In genomic region chr2:201237486-201238241, GRCh38 we compare ENCODE assay signal across 14 cellular contexts. TPM values are rescaled to one million over a fixed set of nuclear protein-coding genes. Genes with fewer than 3 reads are reported as not detected.
DNase-seq lines count a peak whose midpoint lies in the region; ATAC-seq, FAIRE-seq and TF ChIP-seq lines count a peak whose summit lies in the region.
"Had no signal": no experiment of that assay in that cellular context is flagged by ENCODE, and none has a peak within 500 bp of the region (broad histone marks: within the 10 kb centered on the region; RNA-seq: fewer than 3 reads in every experiment).

No MANE protein-coding gene starts in this region.

- in situ Hi-C loops in HepG2 (cut with HindIII; ENCODE audit: extremely low pct_ligation_motif_present, low pct_unique_long_range_greater_than_20kb): no loop called here

- H4K20me1 ChIP-seq in HepG2 (ENCODE audit: insufficient read depth, low read length): 0 out of 2 replicates have a peak, but pooled peaks cover 4% of the 10 kb centered on the region

- no peaks in the 10 kb centered on the region for H3K9me3 ChIP-seq in HepG2 (ENCODE audit: low read length)
- H3K9me3 ChIP-seq in right lobe of liver: no peaks in the 10 kb centered on the region
- no peaks in the 10 kb centered on the region for H3K9me3 ChIP-seq in adipocyte (ENCODE audit: control insufficient read depth, low read length)
- H3K9me3 ChIP-seq: Peyer's patch had no signal

- H3K79me2 ChIP-seq in HepG2 (ENCODE audit: insufficient read depth, low read length): peaks cover 47% of the 10 kb centered on the region

- POLR2A ChIA-PET in HepG2 (lab: Yijun Ruan, JAX): interaction anchor here (1.6 kb wide), 1 partner anchor 55 kb away, joined by 3 read pairs; the partner anchor contains the start of gene CASP10

- H3K27ac ChIP-seq in HepG2 (ENCODE audit: extremely low read length, insufficient read depth, low read length) (no peak overlapping the region), right lobe of liver (no peak overlapping the region)
- H3K27ac ChIP-seq: brain microvascular endothelial cell, hepatocyte, Peyer's patch had no signal

- no peak for TF ChIP-seq RAD21 in HepG2 (CRISPR knock-in tag; IDR thresholded peaks at IDR 0.05)

- intact Hi-C loops in HepG2 (cut with micrococcal nuclease; ENCODE audit: unreplicated experiment): loop anchor here (2.0 to 10.0 kb wide), 2 partner anchors 405 to 547 kb away; partner anchors contain the start of genes ALS2 and TMEM237
- intact Hi-C loops in right lobe of liver (cut with DNase I): loop anchor here in 1 of 2 donors (5.0 kb wide), 1 partner anchor 125 kb away; no protein-coding TSS in a partner anchor

- H3K4me3 ChIP-seq in HepG2 (replicated peaks in 1 of 3; ENCODE audit: insufficient read depth in 1 of 3, low read depth in 2 of 3, low read length in 3 of 3) (no peak overlapping the region), right lobe of liver (no peak overlapping the region), adipocyte (ENCODE audit: low read length) (no peak overlapping the region)
- H3K4me3 ChIP-seq: hepatocyte, lung, Peyer's patch had no signal

- TF ChIP-seq POLR2A in HepG2 (IDR thresholded peaks at IDR 0.05; ENCODE audit: insufficient read depth in 1 of 2, low read depth in 2 of 2, low read length in 2 of 2) (no peak), right lobe of liver (IDR thresholded peaks at IDR 0.05) (no peak)

- TF ChIP-seq CTCF in HepG2 (CRISPR knock-in tag; IDR thresholded peaks at IDR 0.05) (no peak), right lobe of liver (IDR thresholded peaks at IDR 0.05) (no peak)

- no peak for ATAC-seq in HepG2
- no peak for ATAC-seq in right lobe of liver

- TF ChIP-seq EP300 in HepG2 (IDR thresholded peaks at IDR 0.05; ENCODE audit: low read depth in 2 of 2, low read length in 2 of 2): no peak
- no peak for TF ChIP-seq EP300 in HepG2 (CRISPR knock-in tag; IDR thresholded peaks at IDR 0.05; ENCODE audit: borderline replicate concordance)

- H3K27me3 ChIP-seq in HepG2 (ENCODE audit: control insufficient read depth in 1 of 2, insufficient read depth in 2 of 2, low read length in 2 of 2) (no peaks in the 10 kb centered on the region; a peak in 1 of 5 replicates), right lobe of liver (no peaks in the 10 kb centered on the region), adipocyte (replicated peaks; ENCODE audit: control insufficient read depth, insufficient read depth, low read length) (no peaks in the 10 kb centered on the region)
- H3K27me3 ChIP-seq: brain microvascular endothelial cell, hepatocyte, Peyer's patch had no signal

- H3K4me1 ChIP-seq in HepG2 (ENCODE audit: insufficient read depth, low read length) (peaks cover 29% of the 10 kb centered on the region), right lobe of liver (peaks cover 0 to 35% (median 4%) of the 10 kb centered on the region in 4 donors), adipocyte (ENCODE audit: control insufficient read depth, insufficient read depth, low read length) (peaks cover 34% of the 10 kb centered on the region)

- 92% methylated on average over 7 of the region's 7 CpGs for WGBS in HepG2 (ENCODE audit: low lambda C conversion rate)
- WGBS in right lobe of liver (ENCODE audit: insufficient coverage, low coverage, low lambda C conversion rate, missing lambda C conversion rate): 50% methylated on average over 7 of the region's 7 CpGs

- H3K4me2 ChIP-seq in HepG2 (ENCODE audit: low read depth, low read length): no peak overlapping the region
- H3K4me2 ChIP-seq: hepatocyte had no signal

- FAIRE-seq in HepG2 (lab: Jason Lieb, UNC): no peak
- FAIRE-seq: G401.6 had no signal

- no peak for DNase-seq in HepG2 (ENCODE audit: low spot score)
- DNase-seq in right lobe of liver: no peak
- peak; percentile 66 for DNase-seq in NOMO-1 treated with DMSO at 0.1 percent for 48 hours (lab: John Stamatoyannopoulos, UW; ENCODE audit: unreplicated experiment)
- DNase-seq in adipocyte (ENCODE audit: low read depth): no peak
- DNase-seq in DMS 273 treated with DMSO at 0.1 percent for 48 hours (lab: John Stamatoyannopoulos, UW): no peak
- no peak for DNase-seq in HK-2 (ENCODE audit: unreplicated experiment)
- no peak for DNase-seq in stimulated activated CD4-positive, alpha-beta T cell treated with anti-CD3 and anti-CD28 coated beads, Interleukin-12 subunit alpha, Interleukin-12 subunit beta, amount 100 ng/mL, for 4 hours
- DNase-seq in NCI-H1105 treated with DMSO at 0.1 percent for 48 hours (lab: John Stamatoyannopoulos, UW): no peak
- DNase-seq: brain microvascular endothelial cell; Peyer's patch; stimulated activated CD8-positive, alpha-beta memory T cell treated with anti-CD3 and anti-CD28 coated beads, Interleukin-4, amount 100 ng/mL, for 48 hours had no signal

- H3K9ac ChIP-seq in HepG2 (ENCODE audit: insufficient read depth, low read depth, low read length): no peak overlapping the region
- H3K9ac ChIP-seq in adipocyte (ENCODE audit: low read length): peak overlapping the region; percentile 71

- BruUV-seq in HepG2 (replicated peaks; lab: Mats Ljungman, UMichigan): no TSS peak

- CTCF ChIA-PET in HepG2 (lab: Yijun Ruan, JAX; ENCODE audit: low intra/inter-chr PET ratio, low total read pairs): interaction anchor here (1.1 kb wide), 1 partner anchor 126 kb away, joined by 3 read pairs; no protein-coding TSS in a partner anchor

- H2AFZ ChIP-seq in HepG2 (ENCODE audit: low read length): no peak overlapping the region

- H3K36me3 ChIP-seq in HepG2 (replicated peaks in 1 of 2; ENCODE audit: control insufficient read depth in 1 of 2, insufficient read depth in 2 of 2, low read length in 2 of 2) (peaks cover 4 to 37% of the 10 kb centered on the region in 2 experiments; a peak in 4 of 5 replicates), right lobe of liver (peaks cover 0 to 5% (median 0%) of the 10 kb centered on the region in 4 donors), adipocyte (ENCODE audit: control insufficient read depth, insufficient read depth, low read length, severe bottlenecking) (no peaks in the 10 kb centered on the region)
- H3K36me3 ChIP-seq: brain microvascular endothelial cell, Peyer's patch had no signal

TF ChIP-seq in HepG2, 621 proteins besides CTCF, POLR2A, EP300 and RAD21 (continues in another document):
- TF ChIP-seq ZNF547 (CRISPR knock-in tag; IDR thresholded peaks at IDR 0.05) (0 out of 2 replicates have a peak, but pooled peaks have one; percentile 39), SATB2 (CRISPR knock-in tag; IDR thresholded peaks at IDR 0.05) (no peak)

RNA-seq across cellular contexts. Expression of gene CASP8, which starts 22.7 kb away (rescaled TPM):
- total RNA-seq in HepG2 (2016; rRNA removed; fragmentation: Illumina TruSeq; extraction: Trizol) (52.8 and 60.9 TPM in 2 replicates), right lobe of liver (10 to 100 TPM in 5 of 6 experiments, 1 to 10 TPM in 1; 8.8 to 14.8 (median 11.5) TPM)
- 4.5 and 4.7 TPM in 2 replicates for total RNA-seq in HepG2 (2016; cell fraction: cytosol; rRNA removed; fragmentation: Illumina TruSeq; extraction: Trizol; ENCODE audit: low read depth)
- total RNA-seq in HepG2 (2016; cell fraction: insoluble cytoplasmic fraction; rRNA removed; fragmentation: Illumina TruSeq; extraction: Trizol): 53.5 and 59.7 TPM in 2 replicates
- total RNA-seq in HepG2 (2016; cell fraction: membrane; rRNA removed; fragmentation: Illumina TruSeq; extraction: Trizol): 8.5 and 10.6 TPM in 2 replicates
- total RNA-seq in HepG2 (2016; cell fraction: nucleus; rRNA removed; fragmentation: Illumina TruSeq; extraction: Trizol): 51.8 and 63.9 TPM in 2 replicates
- 25.0 and 28.0 TPM in 2 replicates for polyA plus RNA-seq in HepG2 (2011; rRNA removed)
- polyA plus RNA-seq in HepG2 (2011; cell fraction: cytosol; rRNA removed): 10.5 and 15.9 TPM in 2 replicates
- polyA plus RNA-seq in HepG2 (2011; cell fraction: nucleus; rRNA removed): 57.5 and 66.0 TPM in 2 replicates
- 20.2 and 27.3 TPM in 2 replicates for polyA plus RNA-seq in HepG2 (2012)
- polyA plus RNA-seq in HepG2 (2016; cell fraction: cytosol; fragmentation: Illumina TruSeq; extraction: Trizol; ENCODE audit: low read depth): 1.3 and 1.7 TPM in 2 replicates
- polyA plus RNA-seq in HepG2 (2016; cell fraction: insoluble cytoplasmic fraction; fragmentation: Illumina TruSeq; extraction: Trizol; ENCODE audit: low read depth): 45.6 and 48.1 TPM in 2 replicates
- polyA plus RNA-seq in HepG2 (2016; cell fraction: membrane; fragmentation: Illumina TruSeq; extraction: Trizol; ENCODE audit: low read depth): 4.1 and 5.4 TPM in 2 replicates
- 61.4 and 62.4 TPM in 2 replicates for polyA plus RNA-seq in HepG2 (2016; cell fraction: nucleus; fragmentation: Illumina TruSeq; extraction: Trizol; ENCODE audit: insufficient read depth, low read depth)
- polyA minus RNA-seq in HepG2 (2011; rRNA and poly(A)+ RNA removed; ENCODE audit: low replicate concordance): 16.2 and 17.9 TPM in 2 replicates
- 16.5 and 18.2 TPM in 2 replicates for polyA minus RNA-seq in HepG2 (2011; cell fraction: cytosol; rRNA and poly(A)+ RNA removed)
- polyA minus RNA-seq in HepG2 (2011; cell fraction: nucleus; rRNA and poly(A)+ RNA removed): 43.9 and 54.2 TPM in 2 replicates

RNA-seq across cellular contexts. Expression of gene CASP10, which starts 54.7 kb away (rescaled TPM):
- total RNA-seq in HepG2 (2016; rRNA removed; fragmentation: Illumina TruSeq; extraction: Trizol) (22.2 and 31.1 TPM in 2 replicates), right lobe of liver (1 to 10 TPM; 4.2 to 9.4 (median 8.4) TPM)
- total RNA-seq in HepG2 (2016; cell fraction: cytosol; rRNA removed; fragmentation: Illumina TruSeq; extraction: Trizol; ENCODE audit: low read depth): 1.6 and 2.2 TPM in 2 replicates
- total RNA-seq in HepG2 (2016; cell fraction: insoluble cytoplasmic fraction; rRNA removed; fragmentation: Illumina TruSeq; extraction: Trizol): 22.9 and 30.3 TPM in 2 replicates
- total RNA-seq in HepG2 (2016; cell fraction: membrane; rRNA removed; fragmentation: Illumina TruSeq; extraction: Trizol): 6.6 and 8.3 TPM in 2 replicates
- 26.9 and 27.1 TPM in 2 replicates for total RNA-seq in HepG2 (2016; cell fraction: nucleus; rRNA removed; fragmentation: Illumina TruSeq; extraction: Trizol)
- polyA plus RNA-seq in HepG2 (2011; rRNA removed): 23.8 and 25.1 TPM in 2 replicates
- 12.7 and 16.6 TPM in 2 replicates for polyA plus RNA-seq in HepG2 (2011; cell fraction: cytosol; rRNA removed)
- 24.5 and 34.7 TPM in 2 replicates for polyA plus RNA-seq in HepG2 (2011; cell fraction: nucleus; rRNA removed)
- 11.2 and 17.0 TPM in 2 replicates for polyA plus RNA-seq in HepG2 (2012)
- polyA plus RNA-seq in HepG2 (2016; cell fraction: cytosol; fragmentation: Illumina TruSeq; extraction: Trizol; ENCODE audit: low read depth): 0.84 and 1.2 TPM in 2 replicates
- 14.4 and 15.3 TPM in 2 replicates for polyA plus RNA-seq in HepG2 (2016; cell fraction: insoluble cytoplasmic fraction; fragmentation: Illumina TruSeq; extraction: Trizol; ENCODE audit: low read depth)
- polyA plus RNA-seq in HepG2 (2016; cell fraction: membrane; fragmentation: Illumina TruSeq; extraction: Trizol; ENCODE audit: low read depth): 1.9 and 2.2 TPM in 2 replicates
- 20.1 and 22.5 TPM in 2 replicates for polyA plus RNA-seq in HepG2 (2016; cell fraction: nucleus; fragmentation: Illumina TruSeq; extraction: Trizol; ENCODE audit: insufficient read depth, low read depth)
- polyA minus RNA-seq in HepG2 (2011; rRNA and poly(A)+ RNA removed; ENCODE audit: low replicate concordance): 7.9 and 31.1 TPM in 2 replicates
- 14.6 and 20.1 TPM in 2 replicates for polyA minus RNA-seq in HepG2 (2011; cell fraction: cytosol; rRNA and poly(A)+ RNA removed)
- polyA minus RNA-seq in HepG2 (2011; cell fraction: nucleus; rRNA and poly(A)+ RNA removed): 47.4 and 79.1 TPM in 2 replicates
